In genomic region chr4:89101256-89102161, GRCh38 we compare ENCODE assay signal across 9 cellular contexts. TPM values are rescaled to one million over a fixed set of nuclear protein-coding genes. Genes with fewer than 3 reads are reported as not detected.
DNase-seq lines count a peak whose midpoint lies in the region; ATAC-seq, FAIRE-seq and TF ChIP-seq lines count a peak whose summit lies in the region.
"Had no signal": no experiment of that assay in that cellular context is flagged by ENCODE, and none has a peak within 500 bp of the region (broad histone marks: within the 10 kb centered on the region; RNA-seq: fewer than 3 reads in every experiment).

No MANE protein-coding gene starts in this region.

- H3K27ac ChIP-seq in small intestine (ENCODE audit: low read depth in 1 of 2, low read length in 1 of 2) (no peak overlapping the region), GM23338 (ENCODE audit: low read depth) (no peak overlapping the region)
- H3K27ac ChIP-seq: ascending aorta had no signal

- ATAC-seq in GM18868 (IDR thresholded peaks at IDR 0.05; ENCODE audit: unreplicated experiment) (peak; percentile 92), GM21423 (IDR thresholded peaks at IDR 0.05; ENCODE audit: unreplicated experiment) (peak; percentile 91), HG03196 (IDR thresholded peaks at IDR 0.05; ENCODE audit: unreplicated experiment) (peak; percentile 94), GM23338 (no peak)

- H3K27me3 Mint-ChIP-seq in GM23338 (ENCODE audit: insufficient read depth, low read depth, poor library complexity), result no peaks in the 10 kb centered on the region

- H3K36me3 ChIP-seq in small intestine (ENCODE audit: control insufficient read depth in 2 of 2, insufficient read depth in 2 of 2, low read length in 2 of 2) (no peaks in the 10 kb centered on the region), GM23338 (ENCODE audit: insufficient read depth) (no peaks in the 10 kb centered on the region)
- H3K36me3 ChIP-seq: ascending aorta had no signal

- 79 to 93% (median 80%) methylated on average over 11 of the region's 11 CpGs for WGBS in small intestine, 3 donors

- H3K4me3 ChIP-seq in small intestine (ENCODE audit: low read depth in 1 of 2, low read length in 2 of 2), result no peak overlapping the region
- no peak overlapping the region for H3K4me3 ChIP-seq in GM23338
- H3K4me3 ChIP-seq: ascending aorta had no signal

- no peaks in the 10 kb centered on the region for H3K79me2 ChIP-seq in GM23338 (replicated peaks; ENCODE audit: insufficient read depth)

- no peaks in the 10 kb centered on the region for H3F3A ChIP-seq in GM23338 (replicated peaks; ENCODE audit: low read depth)

- H3K27me3 ChIP-seq in small intestine (ENCODE audit: control insufficient read depth in 2 of 2, insufficient read depth in 2 of 2, low read length in 2 of 2), result no peaks in the 10 kb centered on the region
- no peaks in the 10 kb centered on the region for H3K27me3 ChIP-seq in GM23338 (ENCODE audit: insufficient read depth)
- H3K27me3 ChIP-seq: ascending aorta had no signal

- 0 out of 3 replicates have a peak, but pooled peaks cover 2% of the 10 kb centered on the region for H3K36me3 Mint-ChIP-seq in GM23338 (ENCODE audit: low read depth)

- H3K4me1 ChIP-seq in small intestine (ENCODE audit: control insufficient read depth in 2 of 2, insufficient read depth in 1 of 2, low read depth in 1 of 2, low read length in 1 of 2) (no peaks in the 10 kb centered on the region), GM23338 (ENCODE audit: insufficient read depth) (no peaks in the 10 kb centered on the region)
- H3K4me1 ChIP-seq: ascending aorta had no signal

- no peak overlapping the region for H3K4me2 ChIP-seq in GM23338

- no peaks in the 10 kb centered on the region for H3K4me1 Mint-ChIP-seq in GM23338

- H3K9me3 Mint-ChIP-seq in GM23338, result peaks cover 7% of the 10 kb centered on the region; the same call in 2 of the 3 replicates

- no peaks in the 10 kb centered on the region for H4K20me1 ChIP-seq in GM23338 (replicated peaks; ENCODE audit: insufficient read depth)

- FAIRE-seq in small intestine (lab: Jason Lieb, UNC), result no peak

- H2AFZ ChIP-seq in GM23338, result no peak overlapping the region

- no peak for TF ChIP-seq CTCF in GM23338 (conservative IDR thresholded peaks at IDR 0.05; ENCODE audit: low read depth in 2 of 2)

- no peaks in the 10 kb centered on the region for H3K9me3 ChIP-seq in small intestine (ENCODE audit: control insufficient read depth, low read depth)
- H3K9me3 ChIP-seq: ascending aorta had no signal

- H3K27ac Mint-ChIP-seq in GM23338, result no peak overlapping the region

- DNase-seq in iris pigment epithelial cell (ENCODE audit: low read depth) (peak; percentile 6), D341Med (ENCODE audit: low spot score) (no peak), small intestine (no peak), GM23338 (ENCODE audit: low spot score) (no peak)
- DNase-seq: NCI-H187 treated with DMSO at 0.1 percent for 48 hours had no signal

- H3K4me3 Mint-ChIP-seq in GM23338, result no peak overlapping the region

- H3K9me2 ChIP-seq in GM23338 (ENCODE audit: insufficient read depth), result no peaks in the 10 kb centered on the region

TF ChIP-seq in GM23338, 12 proteins besides CTCF, POLR2A, EP300 and RAD21 (continues in another document):
- TF ChIP-seq EZH2 (IDR thresholded peaks at IDR 0.05; ENCODE audit: low read depth, unreplicated experiment) (no peak), ZNF331 (CRISPR knock-in tag; IDR thresholded peaks at IDR 0.05; ENCODE audit: low read depth) (no peak), ZNF462 (CRISPR knock-in tag; IDR thresholded peaks at IDR 0.05) (no peak), JUNB (IDR thresholded peaks at IDR 0.05; ENCODE audit: unreplicated experiment) (no peak), ZNF114 (CRISPR knock-in tag; IDR thresholded peaks at IDR 0.05) (no peak), STAT1 (IDR thresholded peaks at IDR 0.05; ENCODE audit: unreplicated experiment) (no peak), NANOG (IDR thresholded peaks at IDR 0.05; ENCODE audit: borderline replicate concordance) (no peak), REST (IDR thresholded peaks at IDR 0.05; ENCODE audit: unreplicated experiment) (no peak)

RNA-seq across cellular contexts. Expression of gene TIGD2, which starts 9.8 kb away (rescaled TPM):
- polyA plus RNA-seq in small intestine (1 to 10 TPM; 4.1 to 5.6 (median 5.3) TPM), GM23338 (2016; fragmentation: Nextera tagmentation; extraction: Ambion mirVana) (1.8 and 2.1 TPM in 2 replicates)
- total RNA-seq in GM23338 (2014; rRNA removed; shearing (Covaris generic)), result 6.7 and 8.7 TPM in 2 replicates

RNA-seq across cellular contexts. Expression of gene FAM13A, which starts 44.5 kb away (rescaled TPM):
- polyA plus RNA-seq in small intestine (10 to 100 TPM; 11.2 to 75.1 (median 41.6) TPM), GM23338 (2016; fragmentation: Nextera tagmentation; extraction: Ambion mirVana) (11.0 and 13.9 TPM in 2 replicates)
- total RNA-seq in GM23338 (2014; rRNA removed; shearing (Covaris generic)), result 24.1 and 28.4 TPM in 2 replicates
